In genomic region chr2:87691899-87692592, GRCh38 we compare ENCODE assay signal across 3 cellular contexts. TPM values are rescaled to one million over a fixed set of nuclear protein-coding genes. Genes with fewer than 3 reads are reported as not detected.
"Had no signal": no experiment of that assay in that cellular context is flagged by ENCODE, and none has a peak within 500 bp of the region (broad histone marks: within the 10 kb centered on the region; RNA-seq: fewer than 3 reads in every experiment).

No MANE protein-coding gene starts in this region.

RNA-seq across cellular contexts. Expression of gene PLGLB2, which starts 55.8 kb away (rescaled TPM):
- total RNA-seq: epithelial cell of proximal tubule, foreskin keratinocyte, prostate gland had no signal
